8 cellular contexts compared by ENCODE assay signal in genomic region chr11:65962136-65962564, GRCh38. TPM values are rescaled to one million over a fixed set of nuclear protein-coding genes. Genes with fewer than 3 reads are reported as not detected.
DNase-seq lines count a peak whose midpoint lies in the region; ATAC-seq and TF ChIP-seq lines count a peak whose summit lies in the region.

No MANE protein-coding gene starts in this region.

- H2AFZ ChIP-seq in H9 (ENCODE audit: low read length): no peak overlapping the region

- no peak overlapping the region for H2AK5ac ChIP-seq in H9 (ENCODE audit: insufficient read length, low read length)

- no peak overlapping the region for H2BK20ac ChIP-seq in H9 (ENCODE audit: low read depth, low read length, poor library complexity, severe bottlenecking)

- H3K9me3 ChIP-seq in H9 (ENCODE audit: control insufficient read depth, low read depth, low read length): no peaks in the 10 kb centered on the region
- H3K9me3 ChIP-seq in iPS DF 6.9 (ENCODE audit: control insufficient read depth, insufficient read depth, low read length): no peaks in the 10 kb centered on the region

- no peaks in the 10 kb centered on the region; the same call in 1 of the 2 replicates for H3K27me3 Mint-ChIP-seq in H9 (ENCODE audit: low read depth)
- no peaks in the 10 kb centered on the region for H3K27me3 Mint-ChIP-seq in activated CD4-positive, alpha-beta memory T cell treated with anti-CD3 and anti-CD28 coated beads, Interleukin-2, amount 10 ng/mL, durations not matched to agents 7 days and 5 days

- H3K27me3 ChIP-seq in H9 (ENCODE audit: insufficient read depth, low read length) (no peaks in the 10 kb centered on the region), iPS DF 6.9 (ENCODE audit: control insufficient read depth, insufficient read depth, low read length) (no peaks in the 10 kb centered on the region)

- no peak overlapping the region for H2BK12ac ChIP-seq in H9 (ENCODE audit: insufficient read length, low read depth, low read length)

- no peak overlapping the region for H4K8ac ChIP-seq in H9 (replicated peaks; ENCODE audit: insufficient read length, low read depth, low read length)

- H3K18ac ChIP-seq in H9 (ENCODE audit: insufficient read length, low read depth, low read length): no peak overlapping the region

- H3K27ac ChIP-seq in H9 (ENCODE audit: insufficient read length, low read depth, low read length) (no peak overlapping the region), iPS DF 6.9 (ENCODE audit: low read length) (no peak overlapping the region)

- H3K27ac Mint-ChIP-seq in H9: peak overlapping the region in 2 of 3 experiments; percentile 10 to 69; a peak in 4 of 7 replicates
- H3K27ac Mint-ChIP-seq in activated CD4-positive, alpha-beta memory T cell treated with anti-CD3 and anti-CD28 coated beads, Interleukin-2, amount 10 ng/mL, durations not matched to agents 7 days and 5 days: peak overlapping the region; percentile 38
- H3K27ac Mint-ChIP-seq in stimulated activated effector memory CD8-positive, alpha-beta T cell treated with anti-CD3 and anti-CD28 coated beads, Interleukin-12 subunit alpha, Interleukin-12 subunit beta, amount 100 ng/mL, for 72 hours: peak overlapping the region; percentile 98

- H4K20me1 ChIP-seq in H9 (ENCODE audit: control insufficient read depth, insufficient read depth, insufficient read length): no peaks in the 10 kb centered on the region

- H3K4me1 ChIP-seq in H9 (ENCODE audit: insufficient read depth, low read length) (peaks cover 3% of the 10 kb centered on the region; the same call in 1 of the 2 replicates), iPS DF 6.9 (ENCODE audit: control insufficient read depth, insufficient read depth, low read length) (0 out of 2 replicates have a peak, but pooled peaks cover 2% of the 10 kb centered on the region)

- H2BK120ac ChIP-seq in H9 (ENCODE audit: low read depth, low read length, poor library complexity, severe bottlenecking): no peak overlapping the region

- no peak overlapping the region for H3K4ac ChIP-seq in H9 (ENCODE audit: low read depth, low read length)

- H3K23me2 ChIP-seq in H9 (ENCODE audit: insufficient read length, low read depth, low read length, poor library complexity, severe bottlenecking): peaks cover 3% of the 10 kb centered on the region

- TF ChIP-seq CTCF in H9 (conservative IDR thresholded peaks at IDR 0.05): no peak

- H3K9me3 Mint-ChIP-seq in H9: no peaks in the 10 kb centered on the region; a peak in 1 of 5 replicates
- H3K9me3 Mint-ChIP-seq in activated CD4-positive, alpha-beta memory T cell treated with anti-CD3 and anti-CD28 coated beads, Interleukin-2, amount 10 ng/mL, durations not matched to agents 7 days and 5 days: no peaks in the 10 kb centered on the region
- no peaks in the 10 kb centered on the region for H3K9me3 Mint-ChIP-seq in stimulated activated effector memory CD8-positive, alpha-beta T cell treated with anti-CD3 and anti-CD28 coated beads, Interleukin-12 subunit alpha, Interleukin-12 subunit beta, amount 100 ng/mL, for 72 hours

- peak; percentile 19 for ATAC-seq in stimulated activated effector memory CD8-positive, alpha-beta T cell treated with anti-CD3 and anti-CD28 coated beads, Interleukin-12 subunit alpha, Interleukin-12 subunit beta, amount 100 ng/mL, for 72 hours
- no peak for ATAC-seq in GM21723 (IDR thresholded peaks at IDR 0.05; ENCODE audit: unreplicated experiment)

- DNase-seq in H9 (no peak), iPS DF 6.9 (ENCODE audit: low read depth, low spot score) (no peak), NCI-H446 (lab: John Stamatoyannopoulos, UW) (no peak), LoVo (ENCODE audit: low spot score) (no peak), NCI-H510A (lab: John Stamatoyannopoulos, UW) (no peak)
- DNase-seq in activated CD4-positive, alpha-beta memory T cell treated with anti-CD3 and anti-CD28 coated beads, Interleukin-2, amount 10 ng/mL, durations not matched to agents 7 days and 5 days: no peak
- DNase-seq in stimulated activated effector memory CD8-positive, alpha-beta T cell treated with anti-CD3 and anti-CD28 coated beads, Interleukin-12 subunit alpha, Interleukin-12 subunit beta, amount 100 ng/mL, for 72 hours (ENCODE audit: low spot score in 2 of 2): no peak

- H3K79me2 ChIP-seq in H9 (ENCODE audit: insufficient read depth, low read length): peaks cover 10% of the 10 kb centered on the region; the same call in 1 of the 2 replicates

- H4K91ac ChIP-seq in H9 (ENCODE audit: insufficient read length, low read depth, low read length): no peak overlapping the region

- no peak overlapping the region for H2BK15ac ChIP-seq in H9 (ENCODE audit: low read depth, low read length)

- H4K5ac ChIP-seq in H9 (ENCODE audit: insufficient read length, low read depth, low read length): no peak overlapping the region

- WGBS in H9 (ENCODE audit: extremely low coverage, insufficient read length, low lambda C conversion rate): no CpG with 5 or more reads among the region's 14 CpGs
- no CpG with 5 or more reads among the region's 14 CpGs for WGBS in iPS DF 6.9 (ENCODE audit: insufficient coverage, insufficient read length)

- H3K14ac ChIP-seq in H9 (ENCODE audit: insufficient read depth, low read length): no peak overlapping the region

- H3K23ac ChIP-seq in H9 (ENCODE audit: insufficient read length, low read depth, low read length): no peak overlapping the region

- H3K56ac ChIP-seq in H9 (ENCODE audit: insufficient read length, low read depth, low read length): no peak overlapping the region

- no peak overlapping the region for H2BK5ac ChIP-seq in H9 (ENCODE audit: insufficient read length, low read length)

- CTCF ChIA-PET in activated CD4-positive, alpha-beta memory T cell treated with anti-CD3 and anti-CD28 coated beads, Interleukin-2, amount 10 ng/mL, durations not matched to agents 7 days and 5 days (lab: Charles Lee): interaction anchor here (1.2 to 3.9 kb wide), 4 partner anchors 72 to 102 kb away, joined by 3 to 26 read pairs (median 6); partner anchors contain the start of genes CCDC85B, FIBP and MUS81

- no peak overlapping the region for H3T11ph ChIP-seq in H9 (ENCODE audit: low read length)

- POLR2A ChIA-PET in activated CD4-positive, alpha-beta memory T cell treated with anti-CD3 and anti-CD28 coated beads, Interleukin-2, amount 10 ng/mL, durations not matched to agents 7 days and 5 days (lab: Charles Lee): interaction anchor here (0.6 to 8.6 kb wide), 11 partner anchors 9 to 250 kb away, joined by 3 to 80 read pairs (median 8); partner anchors contain the start of genes BANF1, C11orf68, CCDC85B and EIF1AD

- peaks cover 11 to 16% of the 10 kb centered on the region in 2 experiments for H3K4me1 Mint-ChIP-seq in H9
- H3K4me1 Mint-ChIP-seq in activated CD4-positive, alpha-beta memory T cell treated with anti-CD3 and anti-CD28 coated beads, Interleukin-2, amount 10 ng/mL, durations not matched to agents 7 days and 5 days: peaks cover 44% of the 10 kb centered on the region
- H3K4me1 Mint-ChIP-seq in stimulated activated effector memory CD8-positive, alpha-beta T cell treated with anti-CD3 and anti-CD28 coated beads, Interleukin-12 subunit alpha, Interleukin-12 subunit beta, amount 100 ng/mL, for 72 hours: peaks cover 51% of the 10 kb centered on the region

- H3K4me3 Mint-ChIP-seq in H9: peak overlapping the region; percentile 93 to 94
- H3K4me3 Mint-ChIP-seq in activated CD4-positive, alpha-beta memory T cell treated with anti-CD3 and anti-CD28 coated beads, Interleukin-2, amount 10 ng/mL, durations not matched to agents 7 days and 5 days: peak overlapping the region; percentile 98
- peak overlapping the region; percentile 89 for H3K4me3 Mint-ChIP-seq in stimulated activated effector memory CD8-positive, alpha-beta T cell treated with anti-CD3 and anti-CD28 coated beads, Interleukin-12 subunit alpha, Interleukin-12 subunit beta, amount 100 ng/mL, for 72 hours

- H3K9ac ChIP-seq in H9 (ENCODE audit: extremely low read depth, insufficient read length, low read length): peak overlapping the region; percentile 6

- peak overlapping the region; percentile 77 for H3K4me2 ChIP-seq in H9 (ENCODE audit: insufficient read depth, insufficient read length, low read length)

- peaks cover 5% of the 10 kb centered on the region for H3K79me1 ChIP-seq in H9 (ENCODE audit: insufficient read depth, low read depth, low read length, poor library complexity, severe bottlenecking)

- H3K36me3 ChIP-seq in iPS DF 6.9 (ENCODE audit: control insufficient read depth, insufficient read depth, low read length): peaks cover 29% of the 10 kb centered on the region

- H3K36me3 Mint-ChIP-seq in H9 (ENCODE audit: insufficient read depth in 1 of 3, low read depth in 3 of 3): peaks cover 26 to 44% (median 36%) of the 10 kb centered on the region in 3 experiments
- H3K36me3 Mint-ChIP-seq in activated CD4-positive, alpha-beta memory T cell treated with anti-CD3 and anti-CD28 coated beads, Interleukin-2, amount 10 ng/mL, durations not matched to agents 7 days and 5 days (ENCODE audit: low read depth): peaks cover 44% of the 10 kb centered on the region
- H3K36me3 Mint-ChIP-seq in stimulated activated effector memory CD8-positive, alpha-beta T cell treated with anti-CD3 and anti-CD28 coated beads, Interleukin-12 subunit alpha, Interleukin-12 subunit beta, amount 100 ng/mL, for 72 hours: peaks cover 59% of the 10 kb centered on the region

- H3K4me3 ChIP-seq in iPS DF 6.9 (ENCODE audit: low read length): peak overlapping the region; percentile 99; the same call in 1 of the 2 replicates

RNA-seq across cellular contexts. Expression of gene SART1, which starts 0.6 kb away (rescaled TPM):
- 52.0 and 57.8 TPM in 2 replicates for total RNA-seq in H9 (2021)
- 10 to 100 TPM; 59.5 to 61.5 TPM for total RNA-seq in activated CD4-positive, alpha-beta memory T cell treated with anti-CD3 and anti-CD28 coated beads, Interleukin-2, amount 10 ng/mL, durations not matched to agents 7 days and 5 days

RNA-seq across cellular contexts. Expression of gene TSGA10IP, which starts 16.9 kb away (rescaled TPM):
- total RNA-seq in H9 (2021): 2.2 and 3.1 TPM in 2 replicates
- total RNA-seq in activated CD4-positive, alpha-beta memory T cell treated with anti-CD3 and anti-CD28 coated beads, Interleukin-2, amount 10 ng/mL, durations not matched to agents 7 days and 5 days: not detected

RNA-seq across cellular contexts. Expression of gene EIF1AD, which starts 39.8 kb away (rescaled TPM):
- total RNA-seq in H9 (2021): 46.7 and 52.6 TPM in 2 replicates
- 10 to 100 TPM; 43.6 to 45.9 TPM for total RNA-seq in activated CD4-positive, alpha-beta memory T cell treated with anti-CD3 and anti-CD28 coated beads, Interleukin-2, amount 10 ng/mL, durations not matched to agents 7 days and 5 days

RNA-seq across cellular contexts. Expression of gene BANF1, which starts 40.2 kb away (rescaled TPM):
- total RNA-seq in H9 (2021): 346 and 359 TPM in 2 replicates
- 100 to 1,000 TPM; 191 to 196 TPM for total RNA-seq in activated CD4-positive, alpha-beta memory T cell treated with anti-CD3 and anti-CD28 coated beads, Interleukin-2, amount 10 ng/mL, durations not matched to agents 7 days and 5 days

RNA-seq across cellular contexts. Expression of gene DRAP1, which starts 42.9 kb away (rescaled TPM):
- 101 and 105 TPM in 2 replicates for total RNA-seq in H9 (2021)
- total RNA-seq in activated CD4-positive, alpha-beta memory T cell treated with anti-CD3 and anti-CD28 coated beads, Interleukin-2, amount 10 ng/mL, durations not matched to agents 7 days and 5 days: 100 to 1,000 TPM; 162 to 180 TPM

Comparison
In these comparisons a context has a peak if more than half of its experiments do, and no peak if none do; other contexts are left out.
1. H3K27ac Mint-ChIP-seq: peak in every context shown above with its lines; median percentile 98 in stimulated activated effector memory CD8-positive, alpha-beta T cell treated with anti-CD3 and anti-CD28 coated beads, Interleukin-12 subunit alpha, Interleukin-12 subunit beta, amount 100 ng/mL, for 72 hours; 40 in H9; 38 in activated CD4-positive, alpha-beta memory T cell treated with anti-CD3 and anti-CD28 coated beads, Interleukin-2, amount 10 ng/mL, durations not matched to agents 7 days and 5 days.